Comparison of ENCODE assay signal across 9 cellular contexts in genomic region chr10:70537398-70538194, GRCh38. TPM values are rescaled to one million over a fixed set of nuclear protein-coding genes. Genes with fewer than 3 reads are reported as not detected.
DNase-seq lines count a peak whose midpoint lies in the region; ATAC-seq and TF ChIP-seq lines count a peak whose summit lies in the region.
"Had no signal": no experiment of that assay in that cellular context is flagged by ENCODE, and none has a peak within 500 bp of the region (broad histone marks: within the 10 kb centered on the region; RNA-seq: fewer than 3 reads in every experiment).

No MANE protein-coding gene starts in this region.

- no peaks in the 10 kb centered on the region for H3K4me1 Mint-ChIP-seq in activated naive CD4-positive, alpha-beta T cell treated with anti-CD3 and anti-CD28 coated beads, Interleukin-2, amount 10 ng/mL, durations not matched to agents 7 days and 5 days

- peak; percentile 5 for DNase-seq in COR-L47 (lab: John Stamatoyannopoulos, UW)
- peak; percentile 20 for DNase-seq in HK-2 (ENCODE audit: unreplicated experiment)
- peak; percentile 52 for DNase-seq in activated naive CD4-positive, alpha-beta T cell treated with anti-CD3 and anti-CD28 coated beads, Interleukin-2, amount 10 ng/mL, durations not matched to agents 7 days and 5 days
- DNase-seq in right lobe of liver = no peak
- DNase-seq in globus pallidus (ENCODE audit: low spot score) = no peak
- DNase-seq in T-helper 1 cell = no peak
- no peak for DNase-seq in tibial nerve (ENCODE audit: low spot score in 2 of 2)
- DNase-seq in uterus = no peak

- no peaks in the 10 kb centered on the region for H3K27me3 ChIP-seq in right lobe of liver
- no peaks in the 10 kb centered on the region for H3K27me3 ChIP-seq in tibial nerve
- no peaks in the 10 kb centered on the region for H3K27me3 ChIP-seq in uterus

- 56% methylated on average over 4 of the region's 15 CpGs for WGBS in right lobe of liver (ENCODE audit: insufficient coverage, low coverage, low lambda C conversion rate, missing lambda C conversion rate)
- WGBS in tibial nerve, 2 donors = 68 to 82% methylated on average over 7 to 14 of the region's 15 CpGs

- no peak overlapping the region for H3K27ac ChIP-seq in right lobe of liver
- no peak overlapping the region for H3K27ac ChIP-seq in tibial nerve
- H3K27ac ChIP-seq in uterus = no peak overlapping the region

- TF ChIP-seq POLR2A in right lobe of liver (IDR thresholded peaks at IDR 0.05) = no peak
- TF ChIP-seq POLR2A in tibial nerve (IDR thresholded peaks at IDR 0.05) = no peak
- TF ChIP-seq POLR2A in uterus (IDR thresholded peaks at IDR 0.05) = no peak

- TF ChIP-seq CTCF in right lobe of liver (IDR thresholded peaks at IDR 0.05) (peak in 3 of 4 donors; percentile 9 to 21 (median 13)), tibial nerve (IDR thresholded peaks at IDR 0.05) (peak in 2 of 5 experiments; percentile 17 to 30), uterus (IDR thresholded peaks at IDR 0.05) (no peak)

- H3K9me3 ChIP-seq in right lobe of liver (no peaks in the 10 kb centered on the region), tibial nerve (no peaks in the 10 kb centered on the region), uterus (no peaks in the 10 kb centered on the region)

- no peak for TF ChIP-seq EP300 in tibial nerve (IDR thresholded peaks at IDR 0.05)

- intact Hi-C loops in right lobe of liver (cut with DNase I) = loop anchor here (5.0 kb wide), 2 partner anchors 70 to 75 kb away; no protein-coding TSS in a partner anchor
- intact Hi-C loops in uterus (cut with DNase I; ENCODE audit: low total_unique reads) = no loop called here

- H3K27ac Mint-ChIP-seq in activated naive CD4-positive, alpha-beta T cell treated with anti-CD3 and anti-CD28 coated beads, Interleukin-2, amount 10 ng/mL, durations not matched to agents 7 days and 5 days = no peak overlapping the region

- CTCF ChIA-PET in activated naive CD4-positive, alpha-beta T cell treated with anti-CD3 and anti-CD28 coated beads, Interleukin-2, amount 10 ng/mL, durations not matched to agents 7 days and 5 days (lab: Charles Lee) = interaction anchor here (0.7 to 5.2 kb wide), 7 partner anchors 12 to 316 kb away, joined by 3 to 48 read pairs (median 3); no protein-coding TSS in a partner anchor

- H3K36me3 Mint-ChIP-seq in activated naive CD4-positive, alpha-beta T cell treated with anti-CD3 and anti-CD28 coated beads, Interleukin-2, amount 10 ng/mL, durations not matched to agents 7 days and 5 days = no peaks in the 10 kb centered on the region

- H3K36me3 ChIP-seq in right lobe of liver (no peaks in the 10 kb centered on the region), tibial nerve (peaks cover 0 to 18% (median 0%) of the 10 kb centered on the region in 3 donors), uterus (no peaks in the 10 kb centered on the region)

- peaks cover 0 to 7% (median 0%) of the 10 kb centered on the region in 4 donors for H3K4me1 ChIP-seq in right lobe of liver
- peaks cover 0 to 22% (median 0%) of the 10 kb centered on the region in 4 donors for H3K4me1 ChIP-seq in tibial nerve
- no peaks in the 10 kb centered on the region for H3K4me1 ChIP-seq in uterus

- no peak overlapping the region for H3K4me3 Mint-ChIP-seq in activated naive CD4-positive, alpha-beta T cell treated with anti-CD3 and anti-CD28 coated beads, Interleukin-2, amount 10 ng/mL, durations not matched to agents 7 days and 5 days

- H3K9me3 Mint-ChIP-seq in activated naive CD4-positive, alpha-beta T cell treated with anti-CD3 and anti-CD28 coated beads, Interleukin-2, amount 10 ng/mL, durations not matched to agents 7 days and 5 days = no peaks in the 10 kb centered on the region

- peaks cover 9% of the 10 kb centered on the region for H3K27me3 Mint-ChIP-seq in activated naive CD4-positive, alpha-beta T cell treated with anti-CD3 and anti-CD28 coated beads, Interleukin-2, amount 10 ng/mL, durations not matched to agents 7 days and 5 days

- peak in 2 of 4 donors; percentile 13 to 14 for ATAC-seq in right lobe of liver

- H3K4me3 ChIP-seq in right lobe of liver (no peak overlapping the region), tibial nerve (no peak overlapping the region), uterus (no peak overlapping the region)
- H3K4me3 ChIP-seq: lung had no signal

RNA-seq across cellular contexts. Expression of gene PALD1, which starts 59.0 kb away (rescaled TPM):
- 1 to 10 TPM in 4 of 6 experiments, under 1 TPM in 2; 0.81 to 2.9 (median 1.3) TPM for total RNA-seq in right lobe of liver
- total RNA-seq in tibial nerve = 10 to 100 TPM in 2 of 4 donors, 1 to 10 TPM in 2; 5.4 to 10.9 (median 9.2) TPM
- 10 to 100 TPM in 2 of 4 donors, 1 to 10 TPM in 2; 1.8 to 21.6 (median 10.3) TPM for total RNA-seq in uterus

Comparison
In these comparisons a context has a peak if more than half of its experiments do, and no peak if none do; other contexts are left out.
1. DNase-seq: peak in COR-L47 (single experiment), HK-2 (single experiment) and activated naive CD4-positive, alpha-beta T cell treated with anti-CD3 and anti-CD28 coated beads, Interleukin-2, amount 10 ng/mL, durations not matched to agents 7 days and 5 days (single experiment); none in right lobe of liver (0 of 3), globus pallidus (single experiment), T-helper 1 cell (0 of 5), tibial nerve (0 of 2) and uterus (0 of 2).
2. CTCF ChIP-seq: peak in right lobe of liver (3 of 4); none in uterus (0 of 4).